Comparison of ENCODE assay signal across 24 cellular contexts in the genomic region with DNA sequence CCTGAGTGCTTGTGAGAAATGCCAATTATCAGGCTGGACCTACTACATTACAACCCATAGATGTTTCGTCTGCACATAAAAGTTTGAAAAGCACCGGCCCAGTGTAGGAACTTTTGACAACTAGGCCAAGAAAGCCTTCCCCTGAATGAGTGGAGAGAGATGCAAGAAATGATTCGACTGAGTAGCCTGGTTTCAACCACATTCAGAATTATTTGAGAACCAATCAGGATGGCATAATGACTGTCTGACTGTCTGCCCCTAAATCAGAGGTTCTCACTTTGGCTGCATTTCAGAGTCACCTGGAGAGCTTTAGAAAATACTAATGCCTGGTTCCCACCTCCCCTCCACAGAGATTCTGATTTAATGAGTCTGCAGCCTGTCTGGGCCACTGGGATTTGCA.
"Had no signal": no experiment of that assay in that cellular context is flagged by ENCODE, and none has a peak within 500 bp of the region (broad histone marks: within the 10 kb centered on the region; RNA-seq: fewer than 3 reads in every experiment).

No MANE protein-coding gene starts in this region.

- H3K27ac ChIP-seq: adrenal gland, SK-N-MC had no signal

- H3K9me3 ChIP-seq: MG63 had no signal

- DNase-seq: activated B cell treated with CpG ODN at 0.5 μM for 24 hours; activated CD4-positive, alpha-beta memory T cell treated with anti-CD3 and anti-CD28 coated beads, Interleukin-2, amount 10 ng/mL, durations not matched to agents 7 days and 5 days; activated CD4-positive, alpha-beta T cell treated with anti-CD3 and anti-CD28 coated beads, Interleukin-2, amount 50 U/mL, for 1 hour; activated naive CD4-positive, alpha-beta T cell treated with anti-CD3 and anti-CD28 coated beads, Interleukin-2, amount 50 U/mL, for 16 hours; activated naive CD8-positive, alpha-beta T cell treated with anti-CD3 and anti-CD28 coated beads, Interleukin-2, amount 10 ng/mL, durations not matched to agents 7 days and 5 days; activated T-cell treated with anti-CD3 and anti-CD28 coated beads for 4 hours; adrenal gland; anterior cingulate cortex; cerebellar nuclear complex; KG1; MG63; MV-4-11; NCI-H1092 treated with DMSO at 0.1 percent for 48 hours; NCI-H1417 treated with DMSO at 0.1 percent for 48 hours; NCI-H1694; NCI-H2029; NCI-H510A treated with DMSO at 0.1 percent for 48 hours; SIG-M5; T-cell; T-helper 2 cell; T1000 had no signal

- H3K27me3 ChIP-seq: adrenal gland, MG63 had no signal

- FAIRE-seq: TTC549 had no signal

- H3K4me3 Mint-ChIP-seq: activated B cell treated with CpG ODN at 0.5 μM for 24 hours; activated CD4-positive, alpha-beta memory T cell treated with anti-CD3 and anti-CD28 coated beads, Interleukin-2, amount 10 ng/mL, durations not matched to agents 7 days and 5 days; activated naive CD8-positive, alpha-beta T cell treated with anti-CD3 and anti-CD28 coated beads, Interleukin-2, amount 10 ng/mL, durations not matched to agents 7 days and 5 days; T-cell had no signal

- H3K36me3 ChIP-seq: adrenal gland, MG63 had no signal

- H3K27me3 Mint-ChIP-seq: activated B cell treated with CpG ODN at 0.5 μM for 24 hours; activated naive CD8-positive, alpha-beta T cell treated with anti-CD3 and anti-CD28 coated beads, Interleukin-2, amount 10 ng/mL, durations not matched to agents 7 days and 5 days had no signal

- H3K4me3 ChIP-seq: adrenal gland, MG63, SK-N-MC had no signal

- H3K27ac Mint-ChIP-seq: activated B cell treated with CpG ODN at 0.5 μM for 24 hours; activated CD4-positive, alpha-beta memory T cell treated with anti-CD3 and anti-CD28 coated beads, Interleukin-2, amount 10 ng/mL, durations not matched to agents 7 days and 5 days; activated naive CD8-positive, alpha-beta T cell treated with anti-CD3 and anti-CD28 coated beads, Interleukin-2, amount 10 ng/mL, durations not matched to agents 7 days and 5 days; T-cell had no signal

- ATAC-seq: PC-3, T-cell had no signal
